Comparison of ENCODE assay signal across 8 cellular contexts in the genomic region with DNA sequence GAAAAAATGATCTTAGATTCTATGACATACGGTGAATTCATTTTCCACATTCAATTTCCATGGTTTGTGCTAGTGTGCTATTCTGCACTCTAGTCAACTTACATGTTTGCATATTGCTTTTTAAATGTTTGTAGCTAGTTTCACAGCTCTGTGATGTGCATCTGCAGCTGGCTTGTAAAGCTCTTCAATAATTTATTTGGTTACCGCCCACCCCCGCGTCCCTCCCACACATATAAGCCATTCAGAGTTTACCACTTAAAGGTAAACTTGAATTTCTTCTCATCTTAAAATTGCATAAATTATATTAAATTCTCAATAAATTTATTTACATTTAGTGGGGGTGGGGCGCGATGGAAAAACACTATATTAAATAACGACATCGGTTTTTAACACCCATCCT. TPM values are rescaled to one million over a fixed set of nuclear protein-coding genes. Genes with fewer than 3 reads are reported as not detected.
A peak's percentile ranks its signal among the peaks of the same experiment; 100 is the strongest.
DNase-seq lines count a peak whose midpoint lies in the region; ATAC-seq and TF ChIP-seq lines count a peak whose summit lies in the region.

No MANE protein-coding gene starts in this region.

- H3K4me2 ChIP-seq in DOHH2 (ENCODE audit: low read length) = peak overlapping the region; percentile 63

- WGBS in right cardiac atrium = 3% methylated on average over 8 of the region's 8 CpGs

- H3K27me3 ChIP-seq in DOHH2 (ENCODE audit: control insufficient read depth, low read length) (no peaks in the 10 kb centered on the region), right cardiac atrium (ENCODE audit: control insufficient read depth, insufficient read depth) (no peaks in the 10 kb centered on the region)

- no peak for TF ChIP-seq POLR2A in NB4 (IDR thresholded peaks at IDR 0.05; ENCODE audit: extremely low read depth, insufficient read length)

- DNase-seq in NB4 (ENCODE audit: low read depth) = peak; percentile 17
- peak; percentile 36 for DNase-seq in activated naive CD4-positive, alpha-beta T cell treated with Interleukin-2 at 50 U/mL for 16 hours
- DNase-seq in right cardiac atrium = peak in 1 of 3 donors; percentile 28
- DNase-seq in stimulated activated CD4-positive, alpha-beta T cell treated with anti-CD3 and anti-CD28 coated beads, Interleukin-15, amount 100 ng/mL, for 24 hours = peak; percentile 19
- DNase-seq in SIG-M5 treated with dmso at 0.1 percent for 504 hours (lab: John Stamatoyannopoulos, UW; ENCODE audit: unreplicated experiment) = no peak

- H3K4me1 ChIP-seq in DOHH2 (ENCODE audit: control insufficient read depth, low read length) (peaks cover 11% of the 10 kb centered on the region), right cardiac atrium (ENCODE audit: control insufficient read depth, insufficient read depth, low read length) (no peaks in the 10 kb centered on the region)

- no peaks in the 10 kb centered on the region for H3K36me3 ChIP-seq in DOHH2 (ENCODE audit: control insufficient read depth, low read length)

- H3K4me3 ChIP-seq in DOHH2 (ENCODE audit: low read length) = peak overlapping the region; percentile 81
- H3K4me3 ChIP-seq in NB4 (ENCODE audit: low read depth, low read length) = peak overlapping the region; percentile 78
- H3K4me3 ChIP-seq in right cardiac atrium (ENCODE audit: low read length) = peak overlapping the region; percentile 97

- no peak for TF ChIP-seq CTCF in DOHH2 (IDR thresholded peaks at IDR 0.05; ENCODE audit: low read depth, low read length, poor library complexity, severe bottlenecking)
- TF ChIP-seq CTCF in NB4 (IDR thresholded peaks at IDR 0.05; ENCODE audit: low read depth, low read length) = no peak

- no peaks in the 10 kb centered on the region for H3F3A ChIP-seq in DOHH2 (ENCODE audit: control insufficient read depth, insufficient read depth)

- intact Hi-C loops in right cardiac atrium (cut with DNase I) = no loop called here

- no peak overlapping the region for H3K27ac ChIP-seq in DOHH2 (ENCODE audit: low read depth, low read length)
- no peak overlapping the region for H3K27ac ChIP-seq in right cardiac atrium (ENCODE audit: low read length)

- H3K9me3 ChIP-seq in DOHH2 (ENCODE audit: control insufficient read depth, insufficient read depth, low read length) (no peaks in the 10 kb centered on the region), right cardiac atrium (ENCODE audit: control insufficient read depth, low read length) (no peaks in the 10 kb centered on the region)

- H4K20me1 ChIP-seq in DOHH2 (ENCODE audit: control insufficient read depth, insufficient read depth, low read depth, low read length) = no peaks in the 10 kb centered on the region

- ATAC-seq in GM21737 (IDR thresholded peaks at IDR 0.05; ENCODE audit: unreplicated experiment) (peak; percentile 36), right cardiac atrium (peak; percentile 31 to 56), HG03469 (IDR thresholded peaks at IDR 0.05; ENCODE audit: unreplicated experiment) (no peak)

- no peaks in the 10 kb centered on the region for H3K9me2 ChIP-seq in DOHH2 (replicated peaks; ENCODE audit: control insufficient read depth, low read length)

- peaks cover 17% of the 10 kb centered on the region for H3K79me2 ChIP-seq in DOHH2 (ENCODE audit: control insufficient read depth, low read length)

RNA-seq across cellular contexts. Expression of gene NBDY, which starts 0.3 kb away (rescaled TPM):
- total RNA-seq in right cardiac atrium = 10 to 100 TPM; 26.9 to 36.8 (median 34.8) TPM
- polyA plus RNA-seq in right cardiac atrium = 19.3 TPM
